17 cellular contexts compared by ENCODE assay signal in the genomic region with DNA sequence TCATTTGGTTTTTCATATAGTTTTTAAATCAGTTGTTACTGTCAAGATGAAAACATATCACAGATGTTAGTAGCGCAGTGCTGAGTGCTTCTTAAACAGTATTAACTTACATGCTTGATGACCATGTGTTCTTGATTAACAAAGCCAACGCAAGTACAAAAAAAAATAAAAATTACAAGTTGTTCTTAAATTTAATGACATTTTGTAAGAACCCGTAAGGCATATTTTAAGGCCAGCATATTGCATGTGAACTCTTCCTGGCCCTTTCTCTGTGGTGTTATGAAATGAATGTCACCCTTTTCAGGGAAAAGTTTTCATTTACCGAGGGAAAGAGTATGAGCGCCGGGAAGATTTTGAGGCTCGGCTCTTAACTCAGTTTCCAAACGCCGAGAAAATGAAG.
DNase-seq lines count a peak whose midpoint lies in the region; ATAC-seq and TF ChIP-seq lines count a peak whose summit lies in the region.
"Had no signal": no experiment of that assay in that cellular context is flagged by ENCODE, and none has a peak within 500 bp of the region (broad histone marks: within the 10 kb centered on the region; RNA-seq: fewer than 3 reads in every experiment).

No MANE protein-coding gene starts in this region.

- H3K4me1 Mint-ChIP-seq in osteocyte (ENCODE audit: unreplicated experiment) = peaks cover 70% of the 10 kb centered on the region

- TF ChIP-seq CTCF in osteocyte (IDR thresholded peaks at IDR 0.05) = no peak

- DNase-seq in EH (ENCODE audit: low read depth) (peak; percentile 46), NCI-H2171 treated with DMSO at 0.1 percent for 48 hours (lab: John Stamatoyannopoulos, UW) (peak; percentile 25), fibroblast of peridontal ligament (ENCODE audit: extremely low read depth) (peak; percentile 68), osteocyte (ENCODE audit: extremely low spot score, unreplicated experiment) (no peak), NCI-H128 (lab: John Stamatoyannopoulos, UW; ENCODE audit: unreplicated experiment) (no peak)
- DNase-seq in activated CD8-positive, alpha-beta memory T cell treated with anti-CD3 and anti-CD28 coated beads, Interleukin-2, amount 50 U/mL, for 4 hours = no peak
- DNase-seq: CD8-positive, alpha-beta T cell; DMS79; Karpas-422; MM.1S; NCI-H1417; NCI-H187 treated with DMSO at 0.1 percent for 48 hours; NCI-H510A; PC-3; SJCRH30; SW 1271 had no signal

- H3K27ac Mint-ChIP-seq in osteocyte (ENCODE audit: unreplicated experiment) = peak overlapping the region; percentile 79
- H3K27ac Mint-ChIP-seq: CD8-positive, alpha-beta T cell had no signal

- ATAC-seq in HG03460 (IDR thresholded peaks at IDR 0.05; ENCODE audit: unreplicated experiment) = no peak
- ATAC-seq: CD8-positive, alpha-beta T cell; PC-3 had no signal

- no peaks in the 10 kb centered on the region for H3K27me3 Mint-ChIP-seq in osteocyte (ENCODE audit: unreplicated experiment)

- peak overlapping the region; percentile 27 for H3K4me3 Mint-ChIP-seq in osteocyte (ENCODE audit: unreplicated experiment)
- H3K4me3 Mint-ChIP-seq: CD8-positive, alpha-beta T cell had no signal

- H3K9me3 Mint-ChIP-seq in osteocyte (ENCODE audit: unreplicated experiment) = no peaks in the 10 kb centered on the region

- H3K36me3 Mint-ChIP-seq in osteocyte (ENCODE audit: unreplicated experiment) = peaks cover 23% of the 10 kb centered on the region
- H3K36me3 Mint-ChIP-seq: CD8-positive, alpha-beta T cell had no signal

Comparison
In these comparisons a context has a peak if more than half of its experiments do, and no peak if none do; other contexts are left out.
1. DNase-seq: peak in EH (single experiment), NCI-H2171 treated with DMSO at 0.1 percent for 48 hours (single experiment) and fibroblast of peridontal ligament (single experiment); none in osteocyte (single experiment), NCI-H128 (single experiment) and activated CD8-positive, alpha-beta memory T cell treated with anti-CD3 and anti-CD28 coated beads, Interleukin-2, amount 50 U/mL, for 4 hours (single experiment).